Comparison of ENCODE assay signal across 10 cellular contexts in genomic region chr6:117317261-117317660, GRCh38. TPM values are rescaled to one million over a fixed set of nuclear protein-coding genes. Genes with fewer than 3 reads are reported as not detected.
DNase-seq lines count a peak whose midpoint lies in the region; ATAC-seq and TF ChIP-seq lines count a peak whose summit lies in the region.
"Had no signal": no experiment of that assay in that cellular context is flagged by ENCODE, and none has a peak within 500 bp of the region (broad histone marks: within the 10 kb centered on the region; RNA-seq: fewer than 3 reads in every experiment).

No MANE protein-coding gene starts in this region.

- TF ChIP-seq CTCF in AG04450 (IDR thresholded peaks at IDR 0.05; ENCODE audit: low read depth, low read length) (peak; percentile 37), glutamatergic neuron (IDR thresholded peaks at IDR 0.05; ENCODE audit: partially characterized antibody, unreplicated experiment) (peak; percentile 23)

- DNase-seq in AG04450 (ENCODE audit: low read depth, low spot score) (no peak), OCI-M1 (lab: John Stamatoyannopoulos, UW) (peak; percentile 59), glutamatergic neuron (no peak), amygdala (lab: John Stamatoyannopoulos, UW) (no peak), NCI-H2107 treated with DMSO at 0.1 percent for 48 hours (lab: John Stamatoyannopoulos, UW; ENCODE audit: unreplicated experiment) (no peak)
- no peak for DNase-seq in stimulated activated CD4-positive, alpha-beta T cell treated with anti-CD3 and anti-CD28 coated beads, Interleukin-2, amount 100 ng/mL, for 48 hours
- DNase-seq: activated naive CD4-positive, alpha-beta T cell treated with anti-CD3 and anti-CD28 coated beads, Interleukin-2, amount 10 ng/mL, durations not matched to agents 7 days and 5 days; naive B cell had no signal

- no peak overlapping the region for H3K4me3 ChIP-seq in AG04450 (ENCODE audit: low read depth, low read length)

- peak; percentile 56 for ATAC-seq in GM21723 (IDR thresholded peaks at IDR 0.05; ENCODE audit: unreplicated experiment)
- no peak for ATAC-seq in GM21390 (IDR thresholded peaks at IDR 0.05; ENCODE audit: unreplicated experiment)

- H3K27ac Mint-ChIP-seq in glutamatergic neuron (ENCODE audit: unreplicated experiment), result no peak overlapping the region
- H3K27ac Mint-ChIP-seq: activated naive CD4-positive, alpha-beta T cell treated with anti-CD3 and anti-CD28 coated beads, Interleukin-2, amount 10 ng/mL, durations not matched to agents 7 days and 5 days; naive B cell had no signal

- no peaks in the 10 kb centered on the region for H3K9me3 ChIP-seq in AG04450 (ENCODE audit: control insufficient read depth, insufficient read depth, low read length)

- H3K9me3 Mint-ChIP-seq in glutamatergic neuron (ENCODE audit: unreplicated experiment), result peaks cover 1% of the 10 kb centered on the region
- H3K9me3 Mint-ChIP-seq: activated naive CD4-positive, alpha-beta T cell treated with anti-CD3 and anti-CD28 coated beads, Interleukin-2, amount 10 ng/mL, durations not matched to agents 7 days and 5 days; naive B cell had no signal

- CTCF ChIA-PET in AG04450 (lab: Charles Lee), result no interaction called here

- H3K36me3 Mint-ChIP-seq in glutamatergic neuron (ENCODE audit: unreplicated experiment), result no peaks in the 10 kb centered on the region
- H3K36me3 Mint-ChIP-seq: activated naive CD4-positive, alpha-beta T cell treated with anti-CD3 and anti-CD28 coated beads, Interleukin-2, amount 10 ng/mL, durations not matched to agents 7 days and 5 days; naive B cell had no signal

- H3K27me3 Mint-ChIP-seq in glutamatergic neuron (ENCODE audit: unreplicated experiment), result no peaks in the 10 kb centered on the region
- H3K27me3 Mint-ChIP-seq: activated naive CD4-positive, alpha-beta T cell treated with anti-CD3 and anti-CD28 coated beads, Interleukin-2, amount 10 ng/mL, durations not matched to agents 7 days and 5 days had no signal

- H3K27ac ChIP-seq in AG04450 (ENCODE audit: low read depth, low read length), result no peak overlapping the region

- no peak overlapping the region for H3K4me3 Mint-ChIP-seq in glutamatergic neuron (ENCODE audit: unreplicated experiment)
- H3K4me3 Mint-ChIP-seq: activated naive CD4-positive, alpha-beta T cell treated with anti-CD3 and anti-CD28 coated beads, Interleukin-2, amount 10 ng/mL, durations not matched to agents 7 days and 5 days; naive B cell had no signal

- POLR2A ChIA-PET in AG04450 (lab: Yijun Ruan, JAX), result no interaction called here

- no peaks in the 10 kb centered on the region for H3K4me1 Mint-ChIP-seq in glutamatergic neuron (ENCODE audit: low read depth, unreplicated experiment)
- H3K4me1 Mint-ChIP-seq: activated naive CD4-positive, alpha-beta T cell treated with anti-CD3 and anti-CD28 coated beads, Interleukin-2, amount 10 ng/mL, durations not matched to agents 7 days and 5 days; naive B cell had no signal

- H3K27me3 ChIP-seq in AG04450 (ENCODE audit: control insufficient read depth, insufficient read depth, low read length), result no peaks in the 10 kb centered on the region

RNA-seq across cellular contexts. Expression of gene VGLL2, which starts 51.9 kb away (rescaled TPM):
- not detected in 2 replicates for polyA plus RNA-seq in AG04450 (2011; rRNA removed)
- polyA minus RNA-seq in AG04450 (2011; rRNA and poly(A)+ RNA removed), result not detected in 2 replicates
- total RNA-seq in glutamatergic neuron (ENCODE audit: unreplicated experiment), result not detected
